Comparison of ENCODE assay signal across 22 cellular contexts in the genomic region with DNA sequence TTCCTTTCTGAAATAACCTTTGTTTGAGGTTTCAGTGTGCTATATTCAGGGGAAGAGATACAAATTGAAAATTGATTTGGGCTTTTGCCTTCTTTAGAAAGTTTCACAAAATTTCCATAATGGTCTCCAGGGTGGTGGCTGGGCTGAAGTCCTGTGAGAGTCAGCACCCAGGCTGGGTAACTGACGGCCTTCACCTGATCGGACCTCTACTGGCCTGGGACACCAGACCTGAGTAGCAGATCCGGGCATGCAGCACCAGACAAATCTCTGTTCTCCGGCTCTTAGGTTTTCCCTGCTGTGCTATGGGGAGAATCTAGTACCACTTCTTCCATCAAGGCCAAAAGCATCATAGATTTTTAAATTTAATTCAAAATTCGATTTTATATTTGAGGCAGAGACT.
"Had no signal": no experiment of that assay in that cellular context is flagged by ENCODE, and none has a peak within 500 bp of the region (broad histone marks: within the 10 kb centered on the region; RNA-seq: fewer than 3 reads in every experiment).

No MANE protein-coding gene starts in this region.

- H3K4me3 ChIP-seq: coronary artery, dorsolateral prefrontal cortex, esophagus muscularis mucosa, gastroesophageal sphincter, heart left ventricle, hepatocyte, lower lobe of right lung had no signal

- DNase-seq: dermis blood vessel endothelial cell; dorsolateral prefrontal cortex; effector CD4-positive, alpha-beta T cell; effector memory CD4-positive, alpha-beta T cell; foreskin keratinocyte; heart left ventricle; hypothalamus; immature natural killer cell; islet precursor cell; kidney; kidney glomerular epithelial cell; left colon; left ventricle myocardium superior; lower lobe of right lung; mesenchymal stem cell; midbrain; naive thymus-derived CD4-positive, alpha-beta T cell had no signal

- H3K79me2 ChIP-seq: hepatocyte had no signal

- H3K27ac ChIP-seq: coronary artery, dorsolateral prefrontal cortex, esophagus muscularis mucosa, foreskin keratinocyte, gastroesophageal sphincter, heart left ventricle, hepatocyte, lower lobe of right lung had no signal

- H3K36me3 ChIP-seq: esophagus muscularis mucosa, gastroesophageal sphincter, heart left ventricle, lower lobe of right lung had no signal

- H3K4me1 ChIP-seq: esophagus muscularis mucosa, foreskin keratinocyte, gastroesophageal sphincter, lower lobe of right lung had no signal

- H3K4me2 ChIP-seq: hepatocyte had no signal

- H3K27me3 ChIP-seq: dorsolateral prefrontal cortex, esophagus muscularis mucosa, foreskin keratinocyte, gastroesophageal sphincter, heart left ventricle, hepatocyte had no signal

- H3K9me3 ChIP-seq: esophagus muscularis mucosa, heart left ventricle, lower lobe of right lung had no signal

- ATAC-seq: foreskin keratinocyte; gastroesophageal sphincter; heart left ventricle; left colon; left lobe of liver; left ventricle myocardium superior; lower lobe of right lung; naive thymus-derived CD4-positive, alpha-beta T cell had no signal

- H2AFZ ChIP-seq: hepatocyte had no signal
